In the genomic region with DNA sequence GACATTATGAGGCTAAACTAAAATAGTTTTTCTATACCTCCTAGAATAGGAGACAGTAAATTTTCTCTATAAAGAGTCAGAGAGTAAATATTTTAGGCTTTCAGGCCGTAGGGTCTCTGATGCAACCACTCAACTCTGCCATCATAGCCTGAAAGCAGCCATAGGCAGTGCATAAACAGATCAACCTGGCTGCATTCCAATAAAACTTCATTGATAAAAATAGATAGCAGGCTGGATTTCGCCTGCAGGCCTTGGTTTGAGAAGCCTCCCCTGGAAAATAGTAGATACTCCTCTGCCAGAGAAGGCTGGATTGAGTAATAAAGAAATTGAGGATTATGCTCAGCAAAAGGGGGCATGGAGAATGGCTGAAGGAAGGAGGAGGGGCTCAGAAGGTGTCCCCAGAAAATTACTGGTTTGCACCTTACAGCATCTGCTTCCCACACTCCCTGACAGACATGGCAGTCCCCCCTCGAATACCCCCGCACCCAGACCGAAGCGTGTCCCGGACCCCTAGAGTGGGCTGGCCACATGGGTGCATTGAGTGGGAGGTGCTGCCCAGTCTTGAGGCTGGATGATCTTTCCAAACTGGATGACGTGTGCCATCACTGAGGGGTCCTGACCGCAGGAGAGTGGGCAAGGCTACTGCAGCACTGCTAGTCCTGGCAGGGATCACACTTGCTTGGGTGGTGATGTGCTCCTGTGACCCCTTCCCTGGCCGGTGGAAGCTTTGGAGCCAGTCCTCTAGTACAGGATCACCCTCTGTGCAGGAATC, we compare ENCODE assay signal across 13 cellular contexts.
"Had no signal": no experiment of that assay in that cellular context is flagged by ENCODE, and none has a peak within 500 bp of the region (broad histone marks: within the 10 kb centered on the region; RNA-seq: fewer than 3 reads in every experiment).

No MANE protein-coding gene starts in this region.

- DNase-seq: activated CD4-positive, alpha-beta T cell treated with anti-CD3 and anti-CD28 coated beads, Interleukin-2, amount 50 U/mL, for 4 hours; activated gamma-delta T cell treated with Interleukin-2 at 50 U/mL for 16 hours; activated T-cell treated with anti-CD3 and anti-CD28 coated beads, Interleukin-2, amount 50 U/mL, for 4 hours; caudate nucleus; effector CD8-positive, alpha-beta T cell; retina; stimulated activated CD4-positive, alpha-beta T cell treated with anti-CD3 and anti-CD28 coated beads, Interleukin-1b, Interleukin-23, amount 100 ng/mL, for 48 hours; stimulated activated naive CD4-positive, alpha-beta T cell; T-helper 17 cell had no signal

- H3K9me3 Mint-ChIP-seq: activated T-cell treated with anti-CD3 and anti-CD28 coated beads, Interleukin-2, amount 50 U/mL, for 4 hours; memory B cell; neural progenitor cell; type B pancreatic cell had no signal

- ATAC-seq: activated T-cell treated with anti-CD3 and anti-CD28 coated beads, Interleukin-2, amount 50 U/mL, for 4 hours; pancreas; T-helper 17 cell had no signal

- H3K27ac Mint-ChIP-seq: memory B cell, neural progenitor cell, T-helper 17 cell, type B pancreatic cell had no signal

- H3K4me1 Mint-ChIP-seq: T-helper 17 cell had no signal

- H3K36me3 Mint-ChIP-seq: memory B cell, neural progenitor cell, type B pancreatic cell had no signal

- H3K4me3 Mint-ChIP-seq: activated T-cell treated with anti-CD3 and anti-CD28 coated beads, Interleukin-2, amount 50 U/mL, for 4 hours; memory B cell; neural progenitor cell; T-helper 17 cell; type B pancreatic cell had no signal
